In the genomic region with DNA sequence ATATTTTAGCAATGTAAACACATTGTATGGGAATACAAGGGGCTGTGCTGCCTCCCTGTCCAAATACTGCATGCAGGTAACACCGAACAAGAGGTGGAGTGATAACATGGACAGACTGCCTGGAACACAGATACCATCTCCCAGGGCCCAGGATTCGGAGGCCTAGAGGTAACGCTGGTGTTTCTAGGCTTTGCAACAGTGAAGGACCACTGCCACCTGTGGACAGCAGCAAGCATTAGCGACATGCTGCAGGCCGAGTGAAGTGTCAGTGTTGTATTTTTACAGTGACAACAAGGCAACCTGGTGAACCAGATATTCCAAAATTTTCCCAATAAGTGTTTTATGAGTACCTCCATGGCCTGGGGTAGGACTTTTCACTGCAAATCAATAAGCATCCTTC, we compare ENCODE assay signal across 13 cellular contexts.
A peak's percentile ranks its signal among the peaks of the same experiment; 100 is the strongest.
DNase-seq lines count a peak whose midpoint lies in the region; TF ChIP-seq lines count a peak whose summit lies in the region.
"Had no signal": no experiment of that assay in that cellular context is flagged by ENCODE, and none has a peak within 500 bp of the region (broad histone marks: within the 10 kb centered on the region; RNA-seq: fewer than 3 reads in every experiment).

No MANE protein-coding gene starts in this region.

- TF ChIP-seq POLR2A in sigmoid colon (IDR thresholded peaks at IDR 0.05): no peak

- DNase-seq in NCI-H510A (lab: John Stamatoyannopoulos, UW) (peak; percentile 23), NCI-H510A treated with DMSO at 0.1 percent for 48 hours (lab: John Stamatoyannopoulos, UW) (no peak), endodermal cell (peak; percentile 41), neuronal stem cell (ENCODE audit: low spot score) (peak; percentile 18), sigmoid colon (no peak), brain microvascular endothelial cell (no peak)
- DNase-seq in activated CD4-positive, CD25-positive, alpha-beta regulatory T cell treated with anti-CD3 and anti-CD28 coated beads, Interleukin-2, amount 50 U/mL, for 72 hours: no peak
- DNase-seq: activated B cell treated with CpG ODN at 0.5 μM for 24 hours, immature natural killer cell, NCI-H1694 had no signal

- H3K4me2 ChIP-seq in Loucy (ENCODE audit: low read depth, low read length, poor library complexity, severe bottlenecking) (no peak overlapping the region), neuronal stem cell (ENCODE audit: insufficient read depth, low read length, poor library complexity, severe bottlenecking) (no peak overlapping the region)

- H3K9me3 ChIP-seq in Loucy (ENCODE audit: insufficient read depth, low read depth, low read length) (no peaks in the 10 kb centered on the region), endodermal cell (ENCODE audit: control insufficient read depth, low read length) (peaks cover 6% of the 10 kb centered on the region), neuronal stem cell (replicated peaks in 1 of 2; ENCODE audit: control insufficient read depth in 2 of 2, insufficient read depth in 1 of 2, low read depth in 1 of 2, low read length in 2 of 2) (no peaks in the 10 kb centered on the region), sigmoid colon (no peaks in the 10 kb centered on the region)

- no peak overlapping the region for H3K27ac Mint-ChIP-seq in endodermal cell
- H3K27ac Mint-ChIP-seq: activated B cell treated with CpG ODN at 0.5 μM for 24 hours, B cell, immature natural killer cell had no signal

- no peak overlapping the region for H3K23ac ChIP-seq in neuronal stem cell (ENCODE audit: low read depth, low read length, poor library complexity)

- no peaks in the 10 kb centered on the region for H4K20me1 ChIP-seq in Loucy (ENCODE audit: insufficient read depth, low read length, poor library complexity, severe bottlenecking)

- H2BK5ac ChIP-seq in neuronal stem cell (ENCODE audit: low read length): no peak overlapping the region

- H3K27ac ChIP-seq in endodermal cell (ENCODE audit: low read depth, low read length) (no peak overlapping the region), neuronal stem cell (replicated peaks; ENCODE audit: low read length) (no peak overlapping the region), sigmoid colon (no peak overlapping the region), brain microvascular endothelial cell (no peak overlapping the region)
- H3K27ac ChIP-seq: skin epidermis had no signal

- H4K91ac ChIP-seq in neuronal stem cell (ENCODE audit: low read depth, low read length, poor library complexity): no peak overlapping the region

- TF ChIP-seq CTCF in Loucy (conservative IDR thresholded peaks at IDR 0.05; ENCODE audit: low read length): peak; percentile 63
- peak; percentile 82 for TF ChIP-seq CTCF in endodermal cell (conservative IDR thresholded peaks at IDR 0.05)
- TF ChIP-seq CTCF in sigmoid colon (IDR thresholded peaks at IDR 0.05): no peak
- TF ChIP-seq CTCF in brain microvascular endothelial cell (IDR thresholded peaks at IDR 0.05; ENCODE audit: low read depth, low read length, missing control alignments): no peak

- no peak overlapping the region for H3K4ac ChIP-seq in neuronal stem cell (ENCODE audit: low read length)

- H3K4me1 ChIP-seq in Loucy (ENCODE audit: insufficient read depth, low read length, poor library complexity, severe bottlenecking) (no peaks in the 10 kb centered on the region), endodermal cell (ENCODE audit: control insufficient read depth, insufficient read depth, low read length) (no peaks in the 10 kb centered on the region), neuronal stem cell (ENCODE audit: control insufficient read depth in 2 of 2, insufficient read depth in 1 of 2, low read depth in 1 of 2, low read length in 2 of 2) (no peaks in the 10 kb centered on the region), sigmoid colon (no peaks in the 10 kb centered on the region)

- H3K4me3 ChIP-seq in Loucy (ENCODE audit: low read length, poor library complexity, severe bottlenecking) (no peak overlapping the region), endodermal cell (ENCODE audit: low read length) (no peak overlapping the region), neuronal stem cell (ENCODE audit: low read length in 2 of 2) (no peak overlapping the region), sigmoid colon (no peak overlapping the region), brain microvascular endothelial cell (ENCODE audit: low read depth, low read length) (no peak overlapping the region)
- H3K4me3 ChIP-seq: skin epidermis had no signal

- H4K8ac ChIP-seq in neuronal stem cell (ENCODE audit: low read depth, low read length): no peak overlapping the region

- no peak overlapping the region for H3K9ac ChIP-seq in Loucy (ENCODE audit: low read depth, low read length, poor library complexity, severe bottlenecking)
- H3K9ac ChIP-seq in endodermal cell (ENCODE audit: extremely low read depth, low read length, poor library complexity, severe bottlenecking): no peak overlapping the region
- no peak overlapping the region for H3K9ac ChIP-seq in neuronal stem cell (ENCODE audit: low read depth, low read length, poor library complexity)

- in situ Hi-C loops in brain microvascular endothelial cell (cut with HindIII; ENCODE audit: low pct_ligation_motif_present, low sequenced_read_pairs): no loop called here

- H3K27me3 ChIP-seq in Loucy (ENCODE audit: insufficient read depth, low read length, poor library complexity, severe bottlenecking): no peaks in the 10 kb centered on the region
- no peaks in the 10 kb centered on the region for H3K27me3 ChIP-seq in endodermal cell (ENCODE audit: control insufficient read depth, insufficient read depth, low read length, poor library complexity, severe bottlenecking)
- no peaks in the 10 kb centered on the region for H3K27me3 ChIP-seq in neuronal stem cell (ENCODE audit: control insufficient read depth in 3 of 3, insufficient read depth in 3 of 3, low read depth in 1 of 3, low read length in 3 of 3)
- no peaks in the 10 kb centered on the region for H3K27me3 ChIP-seq in sigmoid colon
- H3K27me3 ChIP-seq in brain microvascular endothelial cell (replicated peaks): no peaks in the 10 kb centered on the region

- H3K4me3 Mint-ChIP-seq in endodermal cell: no peak overlapping the region
- H3K4me3 Mint-ChIP-seq: activated B cell treated with CpG ODN at 0.5 μM for 24 hours, B cell, immature natural killer cell had no signal

- no peaks in the 10 kb centered on the region for H3K36me3 ChIP-seq in Loucy (ENCODE audit: insufficient read depth, low read length)
- H3K36me3 ChIP-seq in endodermal cell (ENCODE audit: control insufficient read depth, insufficient read depth, low read length): no peaks in the 10 kb centered on the region
- no peaks in the 10 kb centered on the region for H3K36me3 ChIP-seq in neuronal stem cell (replicated peaks in 1 of 2; ENCODE audit: control insufficient read depth in 2 of 2, insufficient read depth in 2 of 2, low read length in 2 of 2)
- H3K36me3 ChIP-seq in sigmoid colon: no peaks in the 10 kb centered on the region
- no peaks in the 10 kb centered on the region for H3K36me3 ChIP-seq in brain microvascular endothelial cell (replicated peaks)

- TF ChIP-seq EP300 in sigmoid colon (IDR thresholded peaks at IDR 0.05): no peak

- intact Hi-C loops in sigmoid colon (cut with DNase I): no loop called here

- no peaks in the 10 kb centered on the region for H3K79me1 ChIP-seq in neuronal stem cell (ENCODE audit: low read depth, low read length)

- H2BK12ac ChIP-seq in neuronal stem cell (ENCODE audit: low read length): no peak overlapping the region

- peaks cover 21% of the 10 kb centered on the region for H3K27me3 Mint-ChIP-seq in endodermal cell (ENCODE audit: insufficient read depth)
- H3K27me3 Mint-ChIP-seq: activated B cell treated with CpG ODN at 0.5 μM for 24 hours, B cell had no signal

- peaks cover 1% of the 10 kb centered on the region for H3K4me1 Mint-ChIP-seq in endodermal cell
- H3K4me1 Mint-ChIP-seq: activated B cell treated with CpG ODN at 0.5 μM for 24 hours, B cell, immature natural killer cell had no signal

- no peak overlapping the region for H3K14ac ChIP-seq in neuronal stem cell (ENCODE audit: low read length)

- H3K9me2 ChIP-seq in Loucy (replicated peaks; ENCODE audit: low read depth, low read length): no peaks in the 10 kb centered on the region

- H2BK120ac ChIP-seq in neuronal stem cell (ENCODE audit: low read depth, low read length): no peak overlapping the region

- H2BK15ac ChIP-seq in neuronal stem cell (ENCODE audit: low read length): no peak overlapping the region

- H3K18ac ChIP-seq in neuronal stem cell (ENCODE audit: low read length): no peak overlapping the region

- no peak overlapping the region for H2AFZ ChIP-seq in Loucy (ENCODE audit: low read length)
- no peak overlapping the region for H2AFZ ChIP-seq in neuronal stem cell (ENCODE audit: low read length)

- WGBS in endodermal cell (ENCODE audit: insufficient coverage in 1 of 2, insufficient read length in 1 of 2), 2 experiments: 42 to 48% methylated on average over 4 to 5 of the region's 5 CpGs
- no CpG with 5 or more reads among the region's 5 CpGs for WGBS in neuronal stem cell (ENCODE audit: extremely low coverage in 2 of 2, insufficient read length in 2 of 2, insufficient replicate concordance in 1 of 2), 2 donors
- 23 to 43% methylated on average over 5 of the region's 5 CpGs for WGBS in sigmoid colon, 2 donors

- no peaks in the 10 kb centered on the region for H3K36me3 Mint-ChIP-seq in endodermal cell (ENCODE audit: low read depth)
- H3K36me3 Mint-ChIP-seq: immature natural killer cell had no signal

- H3K79me2 ChIP-seq in Loucy (ENCODE audit: insufficient read depth, low read length): no peaks in the 10 kb centered on the region

- H3K9me3 Mint-ChIP-seq in endodermal cell: peaks cover 14% of the 10 kb centered on the region

- H3F3A ChIP-seq in Loucy (ENCODE audit: low read depth): no peaks in the 10 kb centered on the region

- H2AK5ac ChIP-seq in neuronal stem cell (ENCODE audit: low read depth, low read length): no peak overlapping the region

Comparison
In these comparisons a context has a peak if more than half of its experiments do, and no peak if none do; other contexts are left out.
1. DNase-seq: peak in NCI-H510A (single experiment), endodermal cell (single experiment) and neuronal stem cell (single experiment); none in NCI-H510A treated with DMSO at 0.1 percent for 48 hours (single experiment), activated CD4-positive, CD25-positive, alpha-beta regulatory T cell treated with anti-CD3 and anti-CD28 coated beads, Interleukin-2, amount 50 U/mL, for 72 hours (single experiment), sigmoid colon (single experiment) and brain microvascular endothelial cell (single experiment).
2. CTCF ChIP-seq: peak in Loucy (single experiment) and endodermal cell (single experiment); none in sigmoid colon (0 of 4) and brain microvascular endothelial cell (single experiment).